8 cellular contexts compared by ENCODE assay signal in genomic region chr17:48047741-48048320, GRCh38. TPM values are rescaled to one million over a fixed set of nuclear protein-coding genes. Genes with fewer than 3 reads are reported as not detected.
DNase-seq lines count a peak whose midpoint lies in the region; ATAC-seq and TF ChIP-seq lines count a peak whose summit lies in the region.

No MANE protein-coding gene starts in this region.

- DNase-seq in NCI-H1694 (lab: John Stamatoyannopoulos, UW) (peak; percentile 99), amygdala (lab: John Stamatoyannopoulos, UW) (peak; percentile 58 to 100 (median 99)), left ventricle myocardium inferior (peak; percentile 100), progenitor cell of endocrine pancreas (ENCODE audit: low spot score, unreplicated experiment) (peak; percentile 97), ureter (ENCODE audit: low spot score) (peak; percentile 99)

- H3K9me3 Mint-ChIP-seq in T-helper 1 cell treated with Interleukin-12 subunit alpha and Interleukin-12 subunit beta and Interleukin-4 antibody, amounts not matched to agents 30 μg/mL and 1 μg/mL, for 36 hours = no peaks in the 10 kb centered on the region
- no peaks in the 10 kb centered on the region for H3K9me3 Mint-ChIP-seq in progenitor cell of endocrine pancreas (ENCODE audit: low read depth)

- peak overlapping the region; percentile 99 for H3K27ac Mint-ChIP-seq in T-helper 1 cell treated with Interleukin-12 subunit alpha and Interleukin-12 subunit beta and Interleukin-4 antibody, amounts not matched to agents 30 μg/mL and 1 μg/mL, for 36 hours
- H3K27ac Mint-ChIP-seq in progenitor cell of endocrine pancreas = peak overlapping the region; percentile 99

- H3K27me3 Mint-ChIP-seq in T-helper 1 cell treated with Interleukin-12 subunit alpha and Interleukin-12 subunit beta and Interleukin-4 antibody, amounts not matched to agents 30 μg/mL and 1 μg/mL, for 36 hours (ENCODE audit: low read depth) = no peaks in the 10 kb centered on the region
- H3K27me3 Mint-ChIP-seq in progenitor cell of endocrine pancreas = peaks cover 3% of the 10 kb centered on the region

- ATAC-seq in GM18498 (IDR thresholded peaks at IDR 0.05; ENCODE audit: unreplicated experiment) = peak; percentile 90
- peak; percentile 90 for ATAC-seq in HG02885 (IDR thresholded peaks at IDR 0.05; ENCODE audit: poor library complexity, unreplicated experiment)

- peaks cover 29% of the 10 kb centered on the region for H3K36me3 Mint-ChIP-seq in T-helper 1 cell treated with Interleukin-12 subunit alpha and Interleukin-12 subunit beta and Interleukin-4 antibody, amounts not matched to agents 30 μg/mL and 1 μg/mL, for 36 hours (ENCODE audit: low read depth)
- peaks cover 7% of the 10 kb centered on the region for H3K36me3 Mint-ChIP-seq in progenitor cell of endocrine pancreas (ENCODE audit: insufficient read depth)

- intact Hi-C loops in left ventricle myocardium inferior (cut with micrococcal nuclease) = no loop called here

- peak overlapping the region; percentile 96 for H3K4me3 Mint-ChIP-seq in T-helper 1 cell treated with Interleukin-12 subunit alpha and Interleukin-12 subunit beta and Interleukin-4 antibody, amounts not matched to agents 30 μg/mL and 1 μg/mL, for 36 hours
- H3K4me3 Mint-ChIP-seq in progenitor cell of endocrine pancreas (ENCODE audit: low read depth) = peak overlapping the region; percentile 86

- peaks cover 68% of the 10 kb centered on the region for H3K4me1 ChIP-seq in left ventricle myocardium inferior

- peaks cover 52% of the 10 kb centered on the region for H3K4me1 Mint-ChIP-seq in T-helper 1 cell treated with Interleukin-12 subunit alpha and Interleukin-12 subunit beta and Interleukin-4 antibody, amounts not matched to agents 30 μg/mL and 1 μg/mL, for 36 hours (ENCODE audit: low read depth)
- H3K4me1 Mint-ChIP-seq in progenitor cell of endocrine pancreas (ENCODE audit: low read depth) = peaks cover 28% of the 10 kb centered on the region

- H3K36me3 ChIP-seq in left ventricle myocardium inferior = peaks cover 12% of the 10 kb centered on the region

- H3K9me3 ChIP-seq in left ventricle myocardium inferior (replicated peaks) = no peaks in the 10 kb centered on the region

- H3K27me3 ChIP-seq in left ventricle myocardium inferior (ENCODE audit: low read depth) = no peaks in the 10 kb centered on the region

- peak overlapping the region; percentile 76 for H3K4me3 ChIP-seq in left ventricle myocardium inferior

- TF ChIP-seq CTCF in left ventricle myocardium inferior (IDR thresholded peaks at IDR 0.05; ENCODE audit: borderline replicate concordance) (no peak), progenitor cell of endocrine pancreas (IDR thresholded peaks at IDR 0.05; ENCODE audit: unreplicated experiment) (no peak)

- peak overlapping the region; percentile 97 for H3K27ac ChIP-seq in left ventricle myocardium inferior (replicated peaks)

RNA-seq across cellular contexts. Expression of gene NFE2L1, which starts 0.3 kb away (rescaled TPM):
- total RNA-seq in left ventricle myocardium inferior = 895 TPM
- total RNA-seq in progenitor cell of endocrine pancreas = 123 and 124 TPM in 2 replicates
- 143 TPM for total RNA-seq in ureter

RNA-seq across cellular contexts. Expression of gene COPZ2, which starts 10.2 kb away (rescaled TPM):
- total RNA-seq in left ventricle myocardium inferior (50.6 TPM), progenitor cell of endocrine pancreas (0.64 TPM in 1 of 2 replicates, not detected in the other), ureter (29.1 TPM)

RNA-seq across cellular contexts. Expression of gene CBX1, which starts 53.4 kb away (rescaled TPM):
- 33.0 TPM for total RNA-seq in left ventricle myocardium inferior
- 177 and 181 TPM in 2 replicates for total RNA-seq in progenitor cell of endocrine pancreas
- 29.3 TPM for total RNA-seq in ureter

RNA-seq across cellular contexts. Expression of gene SNX11, which starts 59.7 kb away (rescaled TPM):
- total RNA-seq in left ventricle myocardium inferior (11.3 TPM), progenitor cell of endocrine pancreas (16.8 and 19.4 TPM in 2 replicates), ureter (24.3 TPM)

Comparison
In these comparisons a context has a peak if more than half of its experiments do, and no peak if none do; other contexts are left out.
1. Peak in every context shown above with its lines: DNase-seq, ATAC-seq, H3K4me3 ChIP-seq and H3K27ac ChIP-seq.
2. RNA of gene COPZ2, which starts 10.2 kb away (total RNA-seq): 50.6 TPM in left ventricle myocardium inferior (single experiment) and 29.1 TPM in ureter (single experiment); 0.64 TPM in progenitor cell of endocrine pancreas; every median in the first group is over 10 times any median in the second.